17 cellular contexts compared by ENCODE assay signal in genomic region chr1:158962983-158963382, GRCh38. TPM values are rescaled to one million over a fixed set of nuclear protein-coding genes. Genes with fewer than 3 reads are reported as not detected.
DNase-seq lines count a peak whose midpoint lies in the region; ATAC-seq and TF ChIP-seq lines count a peak whose summit lies in the region.
"Had no signal": no experiment of that assay in that cellular context is flagged by ENCODE, and none has a peak within 500 bp of the region (broad histone marks: within the 10 kb centered on the region; RNA-seq: fewer than 3 reads in every experiment).

No MANE protein-coding gene starts in this region.

- H4K5ac ChIP-seq in mesendoderm (ENCODE audit: low read length): no peak overlapping the region

- H3K79me2 ChIP-seq in Loucy (ENCODE audit: insufficient read depth, low read length) (no peaks in the 10 kb centered on the region), mesendoderm (ENCODE audit: control insufficient read depth, insufficient read depth, low read length) (no peaks in the 10 kb centered on the region), hepatocyte (no peaks in the 10 kb centered on the region)

- H3K9ac ChIP-seq in Loucy (ENCODE audit: low read depth, low read length, poor library complexity, severe bottlenecking) (no peak overlapping the region), mesendoderm (ENCODE audit: low read length) (no peak overlapping the region)
- H3K9ac ChIP-seq: BLaER1 treated with 17β-estradiol and CSF1 and Interleukin-3, amounts not matched to agents 10 nM and 100 nM; GM23248 had no signal

- H3K9me3 ChIP-seq in Loucy (ENCODE audit: insufficient read depth, low read depth, low read length) (no peaks in the 10 kb centered on the region), hepatocyte (ENCODE audit: low read depth) (no peaks in the 10 kb centered on the region), stomach (peaks cover 0 to 11% (median 0%) of the 10 kb centered on the region in 4 donors)
- H3K9me3 ChIP-seq: BLaER1 treated with 17β-estradiol and CSF1 and Interleukin-3, amounts not matched to agents 10 nM and 100 nM; HAP-1 had no signal

- TF ChIP-seq CTCF in Loucy (conservative IDR thresholded peaks at IDR 0.05; ENCODE audit: low read length) (peak; percentile 40), hepatocyte (IDR thresholded peaks at IDR 0.05; ENCODE audit: poor library complexity) (no peak), stomach (IDR thresholded peaks at IDR 0.05) (no peak)

- no peak overlapping the region for H2AFZ ChIP-seq in Loucy (ENCODE audit: low read length)
- H2AFZ ChIP-seq in hepatocyte: no peak overlapping the region
- H2AFZ ChIP-seq: GM23248 had no signal

- no peak for TF ChIP-seq EP300 in stomach (IDR thresholded peaks at IDR 0.05)

- peaks cover 18% of the 10 kb centered on the region for H3K36me3 Mint-ChIP-seq in effector memory CD8-positive, alpha-beta T cell (ENCODE audit: insufficient read depth)

- no peaks in the 10 kb centered on the region for H3F3A ChIP-seq in Loucy (ENCODE audit: low read depth)

- H3K4me3 Mint-ChIP-seq in effector memory CD8-positive, alpha-beta T cell: peak overlapping the region in 1 of 2 donors; percentile 17
- H3K4me3 Mint-ChIP-seq: CD4-positive, CD25-positive, alpha-beta regulatory T cell; HFFc6 had no signal

- H3K27ac ChIP-seq in mesendoderm (ENCODE audit: low read depth, low read length): no peak overlapping the region
- no peak overlapping the region for H3K27ac ChIP-seq in hepatocyte
- H3K27ac ChIP-seq in stomach: no peak overlapping the region
- H3K27ac ChIP-seq: BLaER1 treated with 17β-estradiol and CSF1 and Interleukin-3, amounts not matched to agents 10 nM and 100 nM; GM23248; HL-60 had no signal

- H3K4me1 ChIP-seq in Loucy (ENCODE audit: insufficient read depth, low read length, poor library complexity, severe bottlenecking): no peaks in the 10 kb centered on the region
- no peaks in the 10 kb centered on the region for H3K4me1 ChIP-seq in mesendoderm (ENCODE audit: control insufficient read depth, low read depth, low read length)
- H3K4me1 ChIP-seq in hepatocyte (ENCODE audit: insufficient read depth): no peaks in the 10 kb centered on the region
- no peaks in the 10 kb centered on the region for H3K4me1 ChIP-seq in stomach
- H3K4me1 ChIP-seq: BLaER1 treated with 17β-estradiol and CSF1 and Interleukin-3, amounts not matched to agents 10 nM and 100 nM; HAP-1 had no signal

- H3K4me1 Mint-ChIP-seq in effector memory CD8-positive, alpha-beta T cell (ENCODE audit: low read depth in 2 of 2): peaks cover 10 to 29% of the 10 kb centered on the region in 2 donors

- H4K20me1 ChIP-seq in Loucy (ENCODE audit: insufficient read depth, low read length, poor library complexity, severe bottlenecking) (no peaks in the 10 kb centered on the region), hepatocyte (ENCODE audit: insufficient read depth, poor library complexity, severe bottlenecking) (no peaks in the 10 kb centered on the region)
- H4K20me1 ChIP-seq: BLaER1 treated with 17β-estradiol and CSF1 and Interleukin-3, amounts not matched to agents 10 nM and 100 nM had no signal

- no peak overlapping the region for H3K4me3 ChIP-seq in Loucy (ENCODE audit: low read length, poor library complexity, severe bottlenecking)
- no peak overlapping the region for H3K4me3 ChIP-seq in mesendoderm (ENCODE audit: low read length)
- H3K4me3 ChIP-seq in hepatocyte: no peak overlapping the region
- no peak overlapping the region for H3K4me3 ChIP-seq in stomach
- H3K4me3 ChIP-seq: BLaER1 treated with 17β-estradiol and CSF1 and Interleukin-3, amounts not matched to agents 10 nM and 100 nM; GM23248; HAP-1 had no signal

- peak overlapping the region; percentile 78 to 92 for H3K27ac Mint-ChIP-seq in effector memory CD8-positive, alpha-beta T cell
- H3K27ac Mint-ChIP-seq: HFFc6 had no signal

- no peak overlapping the region for H3K4ac ChIP-seq in mesendoderm (ENCODE audit: low read depth, low read length)

- H3K27me3 Mint-ChIP-seq in effector memory CD8-positive, alpha-beta T cell: no peaks in the 10 kb centered on the region
- H3K27me3 Mint-ChIP-seq: CD4-positive, CD25-positive, alpha-beta regulatory T cell had no signal

- H3K4me2 ChIP-seq in Loucy (ENCODE audit: low read depth, low read length, poor library complexity, severe bottlenecking) (no peak overlapping the region), mesendoderm (ENCODE audit: low read length) (no peak overlapping the region), hepatocyte (no peak overlapping the region)
- H3K4me2 ChIP-seq: BLaER1 treated with 17β-estradiol and CSF1 and Interleukin-3, amounts not matched to agents 10 nM and 100 nM had no signal

- TF ChIP-seq POLR2A in stomach (IDR thresholded peaks at IDR 0.05): no peak

- H3K9me3 Mint-ChIP-seq in effector memory CD8-positive, alpha-beta T cell: peaks cover 10 to 22% of the 10 kb centered on the region in 2 donors
- H3K9me3 Mint-ChIP-seq: HFFc6 had no signal

- no peaks in the 10 kb centered on the region for H3K36me3 ChIP-seq in Loucy (ENCODE audit: insufficient read depth, low read length)
- H3K36me3 ChIP-seq in mesendoderm (ENCODE audit: control insufficient read depth, insufficient read depth, low read length): no peaks in the 10 kb centered on the region
- no peaks in the 10 kb centered on the region for H3K36me3 ChIP-seq in hepatocyte (replicated peaks; ENCODE audit: insufficient read depth, low read depth)
- H3K36me3 ChIP-seq in stomach: no peaks in the 10 kb centered on the region
- H3K36me3 ChIP-seq: BLaER1 treated with 17β-estradiol and CSF1 and Interleukin-3, amounts not matched to agents 10 nM and 100 nM; HAP-1 had no signal

- H4K8ac ChIP-seq in mesendoderm (ENCODE audit: low read depth, low read length): no peak overlapping the region

- no peak overlapping the region for H2BK5ac ChIP-seq in mesendoderm (ENCODE audit: low read length)

- no peak for ATAC-seq in effector memory CD8-positive, alpha-beta T cell (replicated peaks)

- H2BK120ac ChIP-seq in mesendoderm (ENCODE audit: low read depth, low read length): no peak overlapping the region

- intact Hi-C loops in stomach (cut with DNase I; ENCODE audit: low total_unique reads): no loop called here

- no peaks in the 10 kb centered on the region for H3K79me1 ChIP-seq in mesendoderm (ENCODE audit: low read length)

- no peak overlapping the region for H2AK5ac ChIP-seq in mesendoderm (ENCODE audit: low read length)

- WGBS in mesendoderm (ENCODE audit: extremely low coverage, insufficient coverage, low lambda C conversion rate): no CpG with 5 or more reads among the region's 5 CpGs
- 69% methylated on average over 5 of the region's 5 CpGs for WGBS in hepatocyte (ENCODE audit: low lambda C conversion rate, missing lambda C conversion rate)
- 46 to 53% (median 51%) methylated on average over 5 of the region's 5 CpGs for WGBS in stomach, 5 donors

- H3K27me3 ChIP-seq in Loucy (ENCODE audit: insufficient read depth, low read length, poor library complexity, severe bottlenecking) (no peaks in the 10 kb centered on the region), mesendoderm (ENCODE audit: insufficient read depth, low read length, poor library complexity) (no peaks in the 10 kb centered on the region), hepatocyte (no peaks in the 10 kb centered on the region), stomach (peaks cover 0 to 4% (median 0%) of the 10 kb centered on the region in 3 donors)
- H3K27me3 ChIP-seq: BLaER1 treated with 17β-estradiol and CSF1 and Interleukin-3, amounts not matched to agents 10 nM and 100 nM had no signal

- no peak overlapping the region for H3K18ac ChIP-seq in mesendoderm (ENCODE audit: low read length)

- H3K9me2 ChIP-seq in Loucy (replicated peaks; ENCODE audit: low read depth, low read length) (no peaks in the 10 kb centered on the region), hepatocyte (replicated peaks; ENCODE audit: insufficient read depth) (no peaks in the 10 kb centered on the region)

- no peak overlapping the region for H2BK15ac ChIP-seq in mesendoderm (replicated peaks; ENCODE audit: low read depth)

- no peak overlapping the region for H3K56ac ChIP-seq in mesendoderm (ENCODE audit: low read length)

- peak; percentile 8 for DNase-seq in ELF-1 (ENCODE audit: low read depth, low spot score)
- no peak for DNase-seq in effector memory CD8-positive, alpha-beta T cell
- peak; percentile 5 for DNase-seq in mesendoderm
- DNase-seq in hepatocyte (ENCODE audit: low spot score): no peak
- no peak for DNase-seq in NCI-H446 treated with DMSO at 0.1 percent for 48 hours (lab: John Stamatoyannopoulos, UW)
- no peak for DNase-seq in stomach
- no peak for DNase-seq in HCEC 1CT
- DNase-seq: ACHN; CD4-positive, CD25-positive, alpha-beta regulatory T cell; DMS53; GM23248; HFFc6 had no signal

- H3K23ac ChIP-seq in mesendoderm (ENCODE audit: low read length): no peak overlapping the region

RNA-seq across cellular contexts. Expression of gene PYHIN1, which starts 31.6 kb away (rescaled TPM):
- polyA plus RNA-seq in mesendoderm (2013, experiment 1 of 2): not detected
- polyA plus RNA-seq in mesendoderm (2013, experiment 2 of 2): not detected
- total RNA-seq in hepatocyte (not detected in 2 replicates), stomach (10 to 100 TPM in 1 of 5 donors, 1 to 10 TPM in 3, not detected in 1; 2.3 to 79.9 (median 3.4) TPM)
- polyA plus RNA-seq in hepatocyte (not detected in 2 replicates), stomach (under 1 TPM; 0.25 to 0.61 (median 0.25) TPM)
- total RNA-seq: A172, GM23248, HFFc6 had no signal
- polyA plus RNA-seq: GM23248 had no signal

RNA-seq across cellular contexts. Expression of gene IFI16, which starts 46.7 kb away (rescaled TPM):
- polyA plus RNA-seq in mesendoderm (2013, experiment 1 of 2): 1.6 TPM
- polyA plus RNA-seq in mesendoderm (2013, experiment 2 of 2): 1.3 TPM
- 22.2 and 25.1 TPM in 2 replicates for total RNA-seq in hepatocyte
- 31.8 and 35.6 TPM in 2 replicates for polyA plus RNA-seq in hepatocyte
- 10 to 100 TPM; 24.3 to 65.6 (median 38.5) TPM for total RNA-seq in stomach
- 100 to 1,000 TPM in 1 of 3 donors, 10 to 100 TPM in 2; 40.0 to 113 (median 60.2) TPM for polyA plus RNA-seq in stomach

Comparison
In these comparisons a context has a peak if more than half of its experiments do, and no peak if none do; other contexts are left out.
1. DNase-seq: peak in ELF-1 (single experiment) and mesendoderm (single experiment); none in effector memory CD8-positive, alpha-beta T cell (0 of 3), hepatocyte (single experiment), NCI-H446 treated with DMSO at 0.1 percent for 48 hours (single experiment), stomach (single experiment) and HCEC 1CT (single experiment).